26 cellular contexts compared by ENCODE assay signal in the genomic region with DNA sequence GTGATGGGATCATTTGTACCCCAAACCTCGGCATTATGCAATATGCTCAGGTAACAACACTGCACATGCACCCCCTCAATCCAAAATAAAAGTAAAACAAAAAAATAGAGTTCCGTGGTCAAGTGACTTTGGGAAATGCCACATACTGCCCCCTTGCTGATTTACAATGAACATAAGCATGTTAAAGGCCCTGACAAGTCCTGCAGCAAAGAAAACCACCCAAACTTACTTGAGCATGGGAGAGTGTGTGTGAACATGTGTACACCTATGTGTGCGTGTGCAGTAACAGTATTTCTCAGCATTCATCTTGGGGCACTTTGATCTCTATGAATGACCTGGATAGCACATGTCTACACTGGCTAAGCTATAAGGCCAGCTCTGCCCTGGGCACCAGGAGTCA. TPM values are rescaled to one million over a fixed set of nuclear protein-coding genes. Genes with fewer than 3 reads are reported as not detected.
DNase-seq lines count a peak whose midpoint lies in the region; ATAC-seq, FAIRE-seq and TF ChIP-seq lines count a peak whose summit lies in the region.
"Had no signal": no experiment of that assay in that cellular context is flagged by ENCODE, and none has a peak within 500 bp of the region (broad histone marks: within the 10 kb centered on the region; RNA-seq: fewer than 3 reads in every experiment).

No MANE protein-coding gene starts in this region.

- H3K27ac ChIP-seq in 22Rv1 (no peak overlapping the region), MM.1S (ENCODE audit: low read length) (no peak overlapping the region)
- H3K27ac ChIP-seq: GM23248, Peyer's patch had no signal

- no peak overlapping the region for H3K4me3 ChIP-seq in MM.1S (ENCODE audit: low read length)
- H3K4me3 ChIP-seq: GM23248, Peyer's patch had no signal

- H4K20me1 ChIP-seq in MM.1S (ENCODE audit: insufficient read depth, low read length) = no peaks in the 10 kb centered on the region

- no peaks in the 10 kb centered on the region for H3K79me2 ChIP-seq in MM.1S (ENCODE audit: low read length)

- TF ChIP-seq POLR2A in GM12892 (IDR thresholded peaks at IDR 0.05; ENCODE audit: low read depth, low read length) (no peak), GM12891 (IDR thresholded peaks at IDR 0.05; ENCODE audit: low read depth, low read length) (no peak)

- ATAC-seq in HG03025 (IDR thresholded peaks at IDR 0.05; ENCODE audit: low FRiP score, unreplicated experiment) = no peak

- H3K9me3 ChIP-seq in MM.1S (replicated peaks; ENCODE audit: insufficient read depth, low read length) = no peaks in the 10 kb centered on the region
- H3K9me3 ChIP-seq: Caco-2, Peyer's patch had no signal

- peak; percentile 14; the same call in 1 of the 2 replicates for TF ChIP-seq CTCF in 22Rv1 (IDR thresholded peaks at IDR 0.05)
- peak; percentile 14; the same call in 1 of the 2 replicates for TF ChIP-seq CTCF in MM.1S (IDR thresholded peaks at IDR 0.05; ENCODE audit: low read length)
- TF ChIP-seq CTCF in chondrocyte (IDR thresholded peaks at IDR 0.05) = peak; percentile 21

- H3K4me1 Mint-ChIP-seq in chondrocyte (ENCODE audit: low read depth) = no peaks in the 10 kb centered on the region

- H3K9me2 ChIP-seq in MM.1S (replicated peaks; ENCODE audit: insufficient read depth, low read length) = no peaks in the 10 kb centered on the region

- peaks cover 2% of the 10 kb centered on the region for H3K27me3 Mint-ChIP-seq in chondrocyte (ENCODE audit: low read depth)
- H3K27me3 Mint-ChIP-seq: CD4-positive, alpha-beta memory T cell had no signal

- H3K27me3 ChIP-seq in MM.1S (replicated peaks; ENCODE audit: insufficient read depth, low read length) = no peaks in the 10 kb centered on the region
- H3K27me3 ChIP-seq: Peyer's patch had no signal

- peaks cover 8% of the 10 kb centered on the region; the same call in 1 of the 2 replicates for H3K4me1 ChIP-seq in MM.1S (ENCODE audit: low read length)
- H3K4me1 ChIP-seq: Peyer's patch had no signal

- no peaks in the 10 kb centered on the region for H3K36me3 ChIP-seq in MM.1S (replicated peaks; ENCODE audit: insufficient read depth, low read length)
- H3K36me3 ChIP-seq: Peyer's patch had no signal

- H2AFZ ChIP-seq in MM.1S (ENCODE audit: low read length) = no peak overlapping the region
- H2AFZ ChIP-seq: GM23248 had no signal

- FAIRE-seq in GM12892 (lab: Jason Lieb, UNC) (peak; percentile 84), GM12891 (lab: Jason Lieb, UNC) (no peak)
- FAIRE-seq: A204.1 had no signal

- DNase-seq in GM12892 (ENCODE audit: insufficient read length) (no peak), MM.1S (no peak), chondrocyte (ENCODE audit: low spot score) (no peak), mucosa of gallbladder (ENCODE audit: low spot score) (no peak), GM12891 (ENCODE audit: insufficient read length, low spot score) (no peak)
- no peak for DNase-seq in stimulated activated naive CD4-positive, alpha-beta T cell (lab: John Stamatoyannopoulos, UW)
- DNase-seq: AML-193; C1 segment of cervical spinal cord; Caco-2; CD4-positive, alpha-beta memory T cell; DMS 273 treated with DMSO at 0.1 percent for 48 hours; DMS79; GF-D8; GM23248; H7; IMR-90; NCI-H1694; NCI-H2029 treated with DMSO at 0.1 percent for 48 hours; NCI-H446 treated with DMSO at 0.1 percent for 48 hours; NCI-H526; Peyer's patch; SHP77 treated with DMSO at 0.1 percent for 48 hours; T-helper 1 cell had no signal

- no peak overlapping the region for H3K4me2 ChIP-seq in MM.1S (ENCODE audit: low read depth, low read length)

- H3K27ac Mint-ChIP-seq in chondrocyte (ENCODE audit: unreplicated experiment) = no peak overlapping the region
- H3K27ac Mint-ChIP-seq: CD4-positive, alpha-beta memory T cell had no signal

- H3K36me3 Mint-ChIP-seq in chondrocyte (ENCODE audit: low read depth) = no peaks in the 10 kb centered on the region
- H3K36me3 Mint-ChIP-seq: CD4-positive, alpha-beta memory T cell had no signal

- H3F3A ChIP-seq in MM.1S (ENCODE audit: insufficient read depth, low read length) = no peaks in the 10 kb centered on the region

- H3K4me3 Mint-ChIP-seq in chondrocyte (ENCODE audit: unreplicated experiment) = no peak overlapping the region
- H3K4me3 Mint-ChIP-seq: CD4-positive, alpha-beta memory T cell had no signal

- H3K9ac ChIP-seq in MM.1S (ENCODE audit: low read length) = no peak overlapping the region
- H3K9ac ChIP-seq: GM23248 had no signal

- H3K9me3 Mint-ChIP-seq in chondrocyte (ENCODE audit: low read depth) = no peaks in the 10 kb centered on the region
- H3K9me3 Mint-ChIP-seq: CD4-positive, alpha-beta memory T cell had no signal

TF ChIP-seq in GM12891, 5 proteins besides CTCF, POLR2A, EP300 and RAD21:
- no peak for TF ChIP-seq POU2F2 (IDR thresholded peaks at IDR 0.05; ENCODE audit: low read depth, low read length)
- no peak for TF ChIP-seq PAX5 (IDR thresholded peaks at IDR 0.05; ENCODE audit: insufficient read depth, low read length, severe bottlenecking)
- TF ChIP-seq TAF1 (IDR thresholded peaks at IDR 0.05; ENCODE audit: low read depth, low read length) = no peak
- TF ChIP-seq SPI1 (IDR thresholded peaks at IDR 0.05; ENCODE audit: low read depth, low read length) = no peak
- no peak for TF ChIP-seq POLR2AphosphoS5 (IDR thresholded peaks at IDR 0.05; ENCODE audit: low read depth, low read length)

RNA-seq across cellular contexts. Expression of a gene that starts 15.8 kb away (rescaled TPM):
- polyA plus RNA-seq in GM12892 (2012; ENCODE audit: missing spikeins) = not detected
- total RNA-seq in chondrocyte = not detected in 3 replicates
- total RNA-seq in mucosa of gallbladder = 4.9 TPM
- polyA plus RNA-seq in GM12891 (2012; ENCODE audit: low read depth, missing spikeins) = 0.27 TPM
- total RNA-seq: Caco-2, GM23248, IMR-90, Peyer's patch had no signal
- polyA plus RNA-seq: GM23248, IMR-90 had no signal

RNA-seq across cellular contexts. Expression of a gene that starts 43.2 kb away (rescaled TPM):
- 0.11 TPM for polyA plus RNA-seq in GM12892 (2012; ENCODE audit: missing spikeins)
- total RNA-seq in chondrocyte = 3.1 to 3.6 TPM (median 3.5 TPM) in 3 replicates
- total RNA-seq in mucosa of gallbladder = 20.1 TPM
- 0.04 TPM for polyA plus RNA-seq in GM12891 (2012; ENCODE audit: low read depth, missing spikeins)

RNA-seq across cellular contexts. Expression of a gene that starts 49.8 kb away (rescaled TPM):
- polyA plus RNA-seq in GM12892 (2012; ENCODE audit: missing spikeins) = not detected
- total RNA-seq in chondrocyte (not detected in 3 replicates), mucosa of gallbladder (0.43 TPM)
- polyA plus RNA-seq in GM12891 (2012; ENCODE audit: low read depth, missing spikeins) = not detected
- total RNA-seq: Caco-2; CD4-positive, alpha-beta memory T cell; GM23248; IMR-90 had no signal
- polyA plus RNA-seq: CD4-positive, alpha-beta memory T cell; GM23248; IMR-90 had no signal
